Comparison of ENCODE assay signal across 1 cellular context in genomic region chr17:31598388-31598760, GRCh38.
TF ChIP-seq lines count a peak whose summit lies in the region.

No MANE protein-coding gene starts in this region.

TF ChIP-seq in H1, 55 proteins besides CTCF, POLR2A, EP300 and RAD21 (continued from another document):
- TF ChIP-seq CHD7 (IDR thresholded peaks at IDR 0.05; ENCODE audit: insufficient replicate concordance, low read length) (no peak), CTBP2 (IDR thresholded peaks at IDR 0.05; ENCODE audit: borderline replicate concordance, insufficient read depth, insufficient read length, low read length) (no peak), E2F6 (IDR thresholded peaks at IDR 0.05) (no peak), NANOG (IDR thresholded peaks at IDR 0.05; ENCODE audit: insufficient read depth, low read depth, low read length, poor library complexity, severe bottlenecking) (no peak), POLR2AphosphoS5 (IDR thresholded peaks at IDR 0.05; ENCODE audit: low read depth, low read length) (no peak), MAFK (IDR thresholded peaks at IDR 0.05; ENCODE audit: low read depth, low read length) (no peak)
